ENCODE assay signal across 14 cellular contexts in the genomic region with DNA sequence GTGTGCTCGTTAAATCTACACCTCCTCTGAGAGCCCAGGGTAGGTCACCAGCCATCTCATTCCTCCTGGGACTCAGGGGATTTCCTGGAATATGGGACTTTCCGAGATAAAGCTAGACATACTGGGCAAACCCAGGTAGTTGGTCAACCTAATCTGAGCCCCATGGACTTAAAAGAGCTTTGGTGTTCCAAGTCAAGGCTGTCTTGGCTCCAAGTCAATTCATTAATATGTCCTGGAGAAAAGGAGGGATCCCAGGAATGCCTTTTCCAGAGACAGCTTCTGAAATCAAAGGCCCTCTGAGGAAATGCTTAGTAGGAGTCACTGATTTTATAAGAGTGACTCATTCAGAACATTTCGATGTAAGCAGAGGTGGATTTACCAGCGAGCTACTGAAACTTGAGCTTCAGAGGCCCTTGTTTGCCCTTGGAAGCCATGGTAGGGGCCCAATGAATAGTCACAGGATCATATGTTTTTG.
DNase-seq lines count a peak whose midpoint lies in the region; ATAC-seq, FAIRE-seq and TF ChIP-seq lines count a peak whose summit lies in the region.
"Had no signal": no experiment of that assay in that cellular context is flagged by ENCODE, and none has a peak within 500 bp of the region (broad histone marks: within the 10 kb centered on the region; RNA-seq: fewer than 3 reads in every experiment).

No MANE protein-coding gene starts in this region.

- intact Hi-C loops in CD4-positive, alpha-beta T cell (cut with DNase I, micrococcal nuclease), result no loop called here

- H3K36me3 Mint-ChIP-seq in astrocyte (ENCODE audit: low read depth, unreplicated experiment), result no peaks in the 10 kb centered on the region
- no peaks in the 10 kb centered on the region for H3K36me3 Mint-ChIP-seq in CD4-positive, alpha-beta T cell (ENCODE audit: low read depth)

- no peaks in the 10 kb centered on the region for H3K9me3 Mint-ChIP-seq in astrocyte (ENCODE audit: unreplicated experiment)
- no peaks in the 10 kb centered on the region for H3K9me3 Mint-ChIP-seq in CD4-positive, alpha-beta T cell

- CTCF ChIA-PET in CD4-positive, alpha-beta T cell (lab: Charles Lee), result no interaction called here

- H4K20me1 ChIP-seq in astrocyte (ENCODE audit: insufficient read depth, low read length), result no peaks in the 10 kb centered on the region

- FAIRE-seq in astrocyte (lab: Jason Lieb, UNC), result peak; percentile 39
- FAIRE-seq: frontal cortex, small intestine had no signal

- DNase-seq in ACHN, result peak; percentile 56
- DNase-seq in HS-27A (ENCODE audit: low read depth), result peak; percentile 81
- DNase-seq in astrocyte (ENCODE audit: low read depth), result peak; percentile 92
- DNase-seq in kidney tubule cell (ENCODE audit: low spot score), result peak; percentile 97
- DNase-seq in CD4-positive, alpha-beta T cell, result no peak
- DNase-seq in cerebellum (ENCODE audit: low spot score), result no peak
- DNase-seq: activated CD4-positive, alpha-beta T cell treated with anti-CD3 and anti-CD28 coated beads for 4 hours; C1 segment of cervical spinal cord; NCI-H1092; small intestine had no signal

- H3K27me3 Mint-ChIP-seq in astrocyte (ENCODE audit: low read depth, unreplicated experiment), result peaks cover 2% of the 10 kb centered on the region
- peaks cover 29% of the 10 kb centered on the region for H3K27me3 Mint-ChIP-seq in CD4-positive, alpha-beta T cell

- no peak for TF ChIP-seq CTCF in astrocyte (IDR thresholded peaks at IDR 0.05; ENCODE audit: insufficient read depth, low read depth, low read length)
- TF ChIP-seq CTCF in CD4-positive, alpha-beta T cell (IDR thresholded peaks at IDR 0.05), result no peak

- peak overlapping the region; percentile 63 for H3K27ac ChIP-seq in astrocyte (ENCODE audit: low read depth, low read length)
- H3K27ac ChIP-seq in CD4-positive, alpha-beta T cell (ENCODE audit: low read depth, low read length), result no peak overlapping the region

- H3K36me3 ChIP-seq in astrocyte (ENCODE audit: insufficient read depth, low read length), result no peaks in the 10 kb centered on the region

- H3K27ac Mint-ChIP-seq in astrocyte (ENCODE audit: unreplicated experiment), result peak overlapping the region; percentile 62
- no peak overlapping the region for H3K27ac Mint-ChIP-seq in CD4-positive, alpha-beta T cell

- no peak overlapping the region for H3K4me3 ChIP-seq in astrocyte (ENCODE audit: insufficient read depth, low read depth, low read length)
- H3K4me3 ChIP-seq: lung had no signal

- no peak overlapping the region for H3K4me3 Mint-ChIP-seq in astrocyte (ENCODE audit: unreplicated experiment)
- no peak overlapping the region for H3K4me3 Mint-ChIP-seq in CD4-positive, alpha-beta T cell

- in situ Hi-C loops in ACHN (cut with HindIII; ENCODE audit: low pct_ligation_motif_present, low pct_unique_long_range_greater_than_20kb, low sequenced_read_pairs), result no loop called here

- H3K4me2 ChIP-seq in astrocyte (ENCODE audit: low read length), result peak overlapping the region; percentile 63

- no peaks in the 10 kb centered on the region for H3K79me2 ChIP-seq in astrocyte (ENCODE audit: insufficient read depth, low read length)

- POLR2A ChIA-PET in CD4-positive, alpha-beta T cell (lab: Charles Lee), result no interaction called here

- no peak for ATAC-seq in GM18502 (IDR thresholded peaks at IDR 0.05; ENCODE audit: poor library complexity, unreplicated experiment)
- ATAC-seq in CD4-positive, alpha-beta T cell (ENCODE audit: poor library complexity), result no peak
- ATAC-seq in GM21381 (IDR thresholded peaks at IDR 0.05; ENCODE audit: unreplicated experiment), result no peak

- peaks cover 18% of the 10 kb centered on the region for H3K4me1 Mint-ChIP-seq in astrocyte (ENCODE audit: low read depth, unreplicated experiment)
- H3K4me1 Mint-ChIP-seq in CD4-positive, alpha-beta T cell (ENCODE audit: low read depth), result no peaks in the 10 kb centered on the region

- peaks cover 25% of the 10 kb centered on the region for H3K4me1 ChIP-seq in astrocyte (ENCODE audit: insufficient read depth, low read length)

- peak overlapping the region; percentile 19 for H3K9ac ChIP-seq in astrocyte (ENCODE audit: low read length)

- no peaks in the 10 kb centered on the region for H3K9me3 ChIP-seq in astrocyte (ENCODE audit: insufficient read depth, low read depth, low read length)
- no peaks in the 10 kb centered on the region for H3K9me3 ChIP-seq in CD4-positive, alpha-beta T cell (ENCODE audit: control insufficient read depth, low read length)

- H3K27me3 ChIP-seq in astrocyte (ENCODE audit: insufficient read depth, low read length), result no peaks in the 10 kb centered on the region
- H3K27me3 ChIP-seq in CD4-positive, alpha-beta T cell (ENCODE audit: control insufficient read depth, insufficient read depth, low read length), result no peaks in the 10 kb centered on the region

- H2AFZ ChIP-seq in astrocyte (ENCODE audit: low read depth, low read length), result peak overlapping the region; percentile 36

Comparison
In these comparisons a context has a peak if more than half of its experiments do, and no peak if none do; other contexts are left out.
1. DNase-seq: peak in ACHN (single experiment), HS-27A (single experiment), astrocyte (single experiment) and kidney tubule cell (single experiment); none in CD4-positive, alpha-beta T cell (0 of 10) and cerebellum (single experiment).